ENCODE assay signal across 1 cellular context in the genomic region with DNA sequence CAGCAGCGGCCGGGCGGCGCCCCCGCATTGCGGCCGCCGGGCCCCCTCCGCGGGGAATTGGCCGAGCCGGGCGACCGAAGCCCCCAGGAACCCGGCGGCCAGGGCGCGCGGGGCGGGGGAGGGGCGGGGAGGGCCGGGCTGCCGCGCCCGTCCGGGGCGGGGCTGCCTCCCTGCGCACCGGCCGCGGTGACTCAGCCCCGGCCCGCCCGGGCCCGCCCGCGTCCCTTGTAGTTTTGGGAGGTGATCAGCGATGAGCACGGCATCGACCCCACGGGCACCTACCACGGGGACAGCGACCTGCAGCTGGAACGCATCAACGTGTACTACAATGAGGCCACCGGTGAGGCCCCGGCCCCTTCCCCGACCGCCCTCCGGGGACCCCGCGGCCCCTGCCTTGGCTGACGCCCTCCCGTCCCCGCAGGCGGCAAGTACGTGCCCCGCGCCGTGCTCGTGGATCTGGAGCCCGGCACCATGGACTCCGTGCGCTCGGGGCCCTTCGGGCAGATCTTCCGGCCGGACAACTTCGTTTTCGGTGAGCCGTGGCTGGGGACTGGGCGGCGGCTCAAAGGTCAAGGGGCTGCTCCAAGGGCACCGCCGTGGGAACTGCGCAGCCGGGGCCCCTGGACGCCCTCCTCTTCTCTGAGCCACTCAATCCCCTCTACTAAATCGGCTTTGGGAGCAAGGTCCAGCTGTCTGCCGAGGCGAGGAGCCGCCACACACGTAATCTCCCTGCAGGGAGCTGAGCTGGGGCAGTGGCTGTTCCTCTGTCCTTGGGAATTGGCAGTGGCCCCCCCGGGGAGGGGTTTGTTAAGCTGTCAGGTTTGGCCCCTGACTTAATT.
TF ChIP-seq lines count a peak whose summit lies in the region.

No MANE protein-coding gene starts in this region.

TF ChIP-seq in HepG2, 621 proteins besides CTCF, POLR2A, EP300 and RAD21 (continued from another document and continues in another):
- TF ChIP-seq, protein P1, sequence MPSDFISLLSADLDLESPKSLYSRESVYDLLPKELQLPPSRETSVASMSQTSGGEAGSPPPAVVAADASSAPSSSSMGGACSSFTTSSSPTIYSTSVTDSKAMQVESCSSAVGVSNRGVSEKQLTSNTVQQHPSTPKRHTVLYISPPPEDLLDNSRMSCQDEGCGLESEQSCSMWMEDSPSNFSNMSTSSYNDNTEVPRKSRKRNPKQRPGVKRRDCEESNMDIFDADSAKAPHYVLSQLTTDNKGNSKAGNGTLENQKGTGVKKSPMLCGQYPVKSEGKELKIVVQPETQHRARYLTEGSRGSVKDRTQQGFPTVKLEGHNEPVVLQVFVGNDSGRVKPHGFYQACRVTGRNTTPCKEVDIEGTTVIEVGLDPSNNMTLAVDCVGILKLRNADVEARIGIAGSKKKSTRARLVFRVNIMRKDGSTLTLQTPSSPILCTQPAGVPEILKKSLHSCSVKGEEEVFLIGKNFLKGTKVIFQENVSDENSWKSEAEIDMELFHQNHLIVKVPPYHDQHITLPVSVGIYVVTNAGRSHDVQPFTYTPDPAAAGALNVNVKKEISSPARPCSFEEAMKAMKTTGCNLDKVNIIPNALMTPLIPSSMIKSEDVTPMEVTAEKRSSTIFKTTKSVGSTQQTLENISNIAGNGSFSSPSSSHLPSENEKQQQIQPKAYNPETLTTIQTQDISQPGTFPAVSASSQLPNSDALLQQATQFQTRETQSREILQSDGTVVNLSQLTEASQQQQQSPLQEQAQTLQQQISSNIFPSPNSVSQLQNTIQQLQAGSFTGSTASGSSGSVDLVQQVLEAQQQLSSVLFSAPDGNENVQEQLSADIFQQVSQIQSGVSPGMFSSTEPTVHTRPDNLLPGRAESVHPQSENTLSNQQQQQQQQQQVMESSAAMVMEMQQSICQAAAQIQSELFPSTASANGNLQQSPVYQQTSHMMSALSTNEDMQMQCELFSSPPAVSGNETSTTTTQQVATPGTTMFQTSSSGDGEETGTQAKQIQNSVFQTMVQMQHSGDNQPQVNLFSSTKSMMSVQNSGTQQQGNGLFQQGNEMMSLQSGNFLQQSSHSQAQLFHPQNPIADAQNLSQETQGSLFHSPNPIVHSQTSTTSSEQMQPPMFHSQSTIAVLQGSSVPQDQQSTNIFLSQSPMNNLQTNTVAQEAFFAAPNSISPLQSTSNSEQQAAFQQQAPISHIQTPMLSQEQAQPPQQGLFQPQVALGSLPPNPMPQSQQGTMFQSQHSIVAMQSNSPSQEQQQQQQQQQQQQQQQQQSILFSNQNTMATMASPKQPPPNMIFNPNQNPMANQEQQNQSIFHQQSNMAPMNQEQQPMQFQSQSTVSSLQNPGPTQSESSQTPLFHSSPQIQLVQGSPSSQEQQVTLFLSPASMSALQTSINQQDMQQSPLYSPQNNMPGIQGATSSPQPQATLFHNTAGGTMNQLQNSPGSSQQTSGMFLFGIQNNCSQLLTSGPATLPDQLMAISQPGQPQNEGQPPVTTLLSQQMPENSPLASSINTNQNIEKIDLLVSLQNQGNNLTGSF (CRISPR knock-in tag; IDR thresholded peaks at IDR 0.05) = no peak
- TF ChIP-seq YY1 (IDR thresholded peaks at IDR 0.05; ENCODE audit: insufficient read depth, insufficient replicate concordance, low read depth, low read length) = no peak
- TF ChIP-seq MEIS2 (CRISPR knock-in tag; IDR thresholded peaks at IDR 0.05) = peak; percentile 67
- TF ChIP-seq ZNF296 (CRISPR knock-in tag; conservative IDR thresholded peaks at IDR 0.05) = no peak
- TF ChIP-seq REPIN1 (CRISPR knock-in tag; IDR thresholded peaks at IDR 0.05; ENCODE audit: borderline replicate concordance, low read depth) = 0 out of 2 replicates have a peak, but pooled peaks have one; percentile 64
- TF ChIP-seq, protein P2, sequence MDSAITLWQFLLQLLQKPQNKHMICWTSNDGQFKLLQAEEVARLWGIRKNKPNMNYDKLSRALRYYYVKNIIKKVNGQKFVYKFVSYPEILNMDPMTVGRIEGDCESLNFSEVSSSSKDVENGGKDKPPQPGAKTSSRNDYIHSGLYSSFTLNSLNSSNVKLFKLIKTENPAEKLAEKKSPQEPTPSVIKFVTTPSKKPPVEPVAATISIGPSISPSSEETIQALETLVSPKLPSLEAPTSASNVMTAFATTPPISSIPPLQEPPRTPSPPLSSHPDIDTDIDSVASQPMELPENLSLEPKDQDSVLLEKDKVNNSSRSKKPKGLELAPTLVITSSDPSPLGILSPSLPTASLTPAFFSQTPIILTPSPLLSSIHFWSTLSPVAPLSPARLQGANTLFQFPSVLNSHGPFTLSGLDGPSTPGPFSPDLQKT (CRISPR knock-in tag; IDR thresholded peaks at IDR 0.05; ENCODE audit: borderline replicate concordance) = no peak
- TF ChIP-seq PLRG1 (conservative IDR thresholded peaks at IDR 0.05) = no peak
- TF ChIP-seq ZNF577 (CRISPR knock-in tag; IDR thresholded peaks at IDR 0.05; ENCODE audit: borderline replicate concordance, low read depth) = no peak
- no peak for TF ChIP-seq ZNF503 (CRISPR knock-in tag; IDR thresholded peaks at IDR 0.05)
- no peak for TF ChIP-seq ZNF761 (CRISPR knock-in tag; conservative IDR thresholded peaks at IDR 0.05)
- 0 out of 2 replicates have a peak, but pooled peaks have one; percentile 25 for TF ChIP-seq MEF2D (CRISPR knock-in tag; IDR thresholded peaks at IDR 0.05)
- no peak for TF ChIP-seq ZNF776 (CRISPR knock-in tag; IDR thresholded peaks at IDR 0.05)
- TF ChIP-seq SUZ12 (IDR thresholded peaks at IDR 0.05; ENCODE audit: low read depth, low read length) = no peak
- no peak for TF ChIP-seq CCAR2 (optimal IDR thresholded peaks at IDR 0.05; ENCODE audit: low read depth, low read length)
- peak; percentile 67 for TF ChIP-seq UBTF (CRISPR knock-in tag; IDR thresholded peaks at IDR 0.05)
- TF ChIP-seq, protein P3, sequence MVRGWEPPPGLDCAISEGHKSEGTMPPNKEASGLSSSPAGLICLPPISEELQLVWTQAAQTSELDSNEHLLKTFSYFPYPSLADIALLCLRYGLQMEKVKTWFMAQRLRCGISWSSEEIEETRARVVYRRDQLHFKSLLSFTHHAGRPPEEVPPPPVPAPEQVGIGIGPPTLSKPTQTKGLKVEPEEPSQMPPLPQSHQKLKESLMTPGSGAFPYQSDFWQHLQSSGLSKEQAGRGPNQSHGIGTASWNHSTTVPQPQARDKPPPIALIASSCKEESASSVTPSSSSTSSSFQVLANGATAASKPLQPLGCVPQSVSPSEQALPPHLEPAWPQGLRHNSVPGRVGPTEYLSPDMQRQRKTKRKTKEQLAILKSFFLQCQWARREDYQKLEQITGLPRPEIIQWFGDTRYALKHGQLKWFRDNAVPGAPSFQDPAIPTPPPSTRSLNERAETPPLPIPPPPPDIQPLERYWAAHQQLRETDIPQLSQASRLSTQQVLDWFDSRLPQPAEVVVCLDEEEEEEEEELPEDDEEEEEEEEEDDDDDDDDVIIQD (CRISPR knock-in tag; IDR thresholded peaks at IDR 0.05; ENCODE audit: low read depth) = 0 out of 2 replicates have a peak, but pooled peaks have one; percentile 18
- no peak for TF ChIP-seq ZNF121 (CRISPR knock-in tag; IDR thresholded peaks at IDR 0.05)
- no peak for TF ChIP-seq NR2F2 (IDR thresholded peaks at IDR 0.05; ENCODE audit: borderline replicate concordance, low read depth)
- TF ChIP-seq AGO1 (IDR thresholded peaks at IDR 0.05; ENCODE audit: low read depth, low read length, poor library complexity, severe bottlenecking) = peak; percentile 84
- no peak; the same call in 1 of the 2 replicates for TF ChIP-seq ZNF367 (CRISPR knock-in tag; IDR thresholded peaks at IDR 0.05; ENCODE audit: borderline replicate concordance)
- no peak; the same call in 1 of the 2 replicates for TF ChIP-seq IRX3 (CRISPR knock-in tag; IDR thresholded peaks at IDR 0.05; ENCODE audit: borderline replicate concordance, low read depth)
- no peak for TF ChIP-seq ZNF510 (CRISPR knock-in tag; IDR thresholded peaks at IDR 0.05; ENCODE audit: low read depth)
- TF ChIP-seq ZNF160 (CRISPR knock-in tag; IDR thresholded peaks at IDR 0.05) = no peak
- no peak; the same call in 1 of the 2 replicates for TF ChIP-seq ZNF788 (CRISPR knock-in tag; IDR thresholded peaks at IDR 0.05; ENCODE audit: borderline replicate concordance)
- no peak for TF ChIP-seq BHLHE40 (IDR thresholded peaks at IDR 0.05; ENCODE audit: low read length)
- TF ChIP-seq ZZZ3 (CRISPR knock-in tag; IDR thresholded peaks at IDR 0.05; ENCODE audit: borderline replicate concordance) = peak; percentile 31; the same call in 1 of the 2 replicates
- TF ChIP-seq, protein P4, sequence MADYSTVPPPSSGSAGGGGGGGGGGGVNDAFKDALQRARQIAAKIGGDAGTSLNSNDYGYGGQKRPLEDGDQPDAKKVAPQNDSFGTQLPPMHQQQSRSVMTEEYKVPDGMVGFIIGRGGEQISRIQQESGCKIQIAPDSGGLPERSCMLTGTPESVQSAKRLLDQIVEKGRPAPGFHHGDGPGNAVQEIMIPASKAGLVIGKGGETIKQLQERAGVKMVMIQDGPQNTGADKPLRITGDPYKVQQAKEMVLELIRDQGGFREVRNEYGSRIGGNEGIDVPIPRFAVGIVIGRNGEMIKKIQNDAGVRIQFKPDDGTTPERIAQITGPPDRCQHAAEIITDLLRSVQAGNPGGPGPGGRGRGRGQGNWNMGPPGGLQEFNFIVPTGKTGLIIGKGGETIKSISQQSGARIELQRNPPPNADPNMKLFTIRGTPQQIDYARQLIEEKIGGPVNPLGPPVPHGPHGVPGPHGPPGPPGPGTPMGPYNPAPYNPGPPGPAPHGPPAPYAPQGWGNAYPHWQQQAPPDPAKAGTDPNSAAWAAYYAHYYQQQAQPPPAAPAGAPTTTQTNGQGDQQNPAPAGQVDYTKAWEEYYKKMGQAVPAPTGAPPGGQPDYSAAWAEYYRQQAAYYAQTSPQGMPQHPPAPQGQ (CRISPR knock-in tag; IDR thresholded peaks at IDR 0.05; ENCODE audit: borderline replicate concordance) = no peak
- TF ChIP-seq YEATS4 (CRISPR knock-in tag; IDR thresholded peaks at IDR 0.05; ENCODE audit: borderline replicate concordance) = no peak
- 0 out of 2 replicates have a peak, but pooled peaks have one; percentile 33 for TF ChIP-seq ZSCAN5A (CRISPR knock-in tag; IDR thresholded peaks at IDR 0.05; ENCODE audit: borderline replicate concordance)
- TF ChIP-seq IKZF5 (CRISPR knock-in tag; IDR thresholded peaks at IDR 0.05) = peak; percentile 30; the same call in 1 of the 2 replicates
- TF ChIP-seq THAP7 (CRISPR knock-in tag; IDR thresholded peaks at IDR 0.05) = 0 out of 2 replicates have a peak, but pooled peaks have one; percentile 14
- TF ChIP-seq, protein P5, sequence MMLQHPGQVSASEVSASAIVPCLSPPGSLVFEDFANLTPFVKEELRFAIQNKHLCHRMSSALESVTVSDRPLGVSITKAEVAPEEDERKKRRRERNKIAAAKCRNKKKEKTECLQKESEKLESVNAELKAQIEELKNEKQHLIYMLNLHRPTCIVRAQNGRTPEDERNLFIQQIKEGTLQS (CRISPR knock-in tag; IDR thresholded peaks at IDR 0.05) = peak; percentile 42; the same call in 1 of the 2 replicates
- no peak for TF ChIP-seq ELF1 (CRISPR knock-in tag; IDR thresholded peaks at IDR 0.05)
- TF ChIP-seq ZNF746 (CRISPR knock-in tag; IDR thresholded peaks at IDR 0.05) = no peak
- no peak for TF ChIP-seq ZNF703 (CRISPR knock-in tag; IDR thresholded peaks at IDR 0.05; ENCODE audit: borderline replicate concordance)
